11 cellular contexts compared by ENCODE assay signal in the genomic region with DNA sequence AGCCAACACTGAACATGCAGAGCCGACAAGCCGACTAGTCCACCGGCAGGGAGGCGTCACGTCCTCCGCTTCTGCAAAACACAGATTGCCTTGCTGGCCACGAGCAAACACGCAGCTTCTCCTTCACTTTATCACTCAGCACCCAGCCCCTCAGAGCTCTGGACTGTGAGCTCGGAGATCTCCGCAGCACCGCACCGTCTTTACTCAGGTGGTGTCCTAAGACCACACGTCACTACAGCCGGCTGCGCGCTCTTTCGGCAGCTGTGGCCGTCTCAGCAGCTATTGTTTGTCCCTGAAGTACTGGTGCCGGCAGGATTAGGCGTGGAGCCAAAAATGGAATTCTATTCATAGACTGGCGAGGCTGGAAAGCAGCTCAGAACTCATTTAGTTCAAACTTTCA.
A peak's percentile ranks its signal among the peaks of the same experiment; 100 is the strongest.
DNase-seq lines count a peak whose midpoint lies in the region; ATAC-seq and TF ChIP-seq lines count a peak whose summit lies in the region.
"Had no signal": no experiment of that assay in that cellular context is flagged by ENCODE, and none has a peak within 500 bp of the region (broad histone marks: within the 10 kb centered on the region; RNA-seq: fewer than 3 reads in every experiment).

No MANE protein-coding gene starts in this region.

- H3K27me3 ChIP-seq in left lung, result no peaks in the 10 kb centered on the region
- H3K27me3 ChIP-seq in suprapubic skin, result no peaks in the 10 kb centered on the region
- H3K27me3 ChIP-seq: uterus had no signal

- no peak for TF ChIP-seq EP300 in suprapubic skin (IDR thresholded peaks at IDR 0.05)

- no peaks in the 10 kb centered on the region for H3K4me1 Mint-ChIP-seq in activated CD8-positive, alpha-beta memory T cell treated with anti-CD3 and anti-CD28 coated beads, Interleukin-2, amount 10 ng/mL, durations not matched to agents 7 days and 5 days

- H3K9me3 ChIP-seq in left lung (no peaks in the 10 kb centered on the region), suprapubic skin (no peaks in the 10 kb centered on the region)
- H3K9me3 ChIP-seq: uterus had no signal

- DNase-seq in NCI-H1105 (lab: John Stamatoyannopoulos, UW) (peak; percentile 72), cerebellum (ENCODE audit: low spot score) (peak; percentile 31), left lung (no peak), suprapubic skin (ENCODE audit: low spot score in 2 of 2) (no peak), GM19240 (ENCODE audit: insufficient read length, low spot score) (no peak)
- no peak for DNase-seq in activated CD8-positive, alpha-beta memory T cell treated with anti-CD3 and anti-CD28 coated beads, Interleukin-2, amount 10 ng/mL, durations not matched to agents 7 days and 5 days
- no peak for DNase-seq in stimulated activated CD4-positive, alpha-beta T cell treated with anti-CD3 and anti-CD28 coated beads, Interleukin-2, amount 100 ng/mL, for 48 hours
- DNase-seq: endodermal cell, NCI-H1436, uterus had no signal

- no peaks in the 10 kb centered on the region for H3K9me3 Mint-ChIP-seq in activated CD8-positive, alpha-beta memory T cell treated with anti-CD3 and anti-CD28 coated beads, Interleukin-2, amount 10 ng/mL, durations not matched to agents 7 days and 5 days (ENCODE audit: low read depth)
- H3K9me3 Mint-ChIP-seq: endodermal cell had no signal

- no peaks in the 10 kb centered on the region for H3K4me1 ChIP-seq in left lung
- no peaks in the 10 kb centered on the region for H3K4me1 ChIP-seq in suprapubic skin
- H3K4me1 ChIP-seq: uterus had no signal

- TF ChIP-seq CTCF in left lung (IDR thresholded peaks at IDR 0.05) (no peak), suprapubic skin (IDR thresholded peaks at IDR 0.05) (no peak)

- intact Hi-C loops in left lung (cut with DNase I), result no loop called here

- 83% methylated on average over 21 of the region's 21 CpGs for WGBS in suprapubic skin

- no peak overlapping the region for H3K4me3 Mint-ChIP-seq in activated CD8-positive, alpha-beta memory T cell treated with anti-CD3 and anti-CD28 coated beads, Interleukin-2, amount 10 ng/mL, durations not matched to agents 7 days and 5 days
- H3K4me3 Mint-ChIP-seq: endodermal cell had no signal

- no peak for TF ChIP-seq POLR2A in suprapubic skin (IDR thresholded peaks at IDR 0.05)

- CTCF ChIA-PET in activated CD8-positive, alpha-beta memory T cell treated with anti-CD3 and anti-CD28 coated beads, Interleukin-2, amount 10 ng/mL, durations not matched to agents 7 days and 5 days (lab: Charles Lee), result no interaction called here

- H3K4me3 ChIP-seq in left lung (no peak overlapping the region), suprapubic skin (peak overlapping the region; percentile 16)
- H3K4me3 ChIP-seq: uterus had no signal

- no peaks in the 10 kb centered on the region for H3K27me3 Mint-ChIP-seq in activated CD8-positive, alpha-beta memory T cell treated with anti-CD3 and anti-CD28 coated beads, Interleukin-2, amount 10 ng/mL, durations not matched to agents 7 days and 5 days

- H3K27ac ChIP-seq in left lung (no peak overlapping the region), suprapubic skin (no peak overlapping the region)
- H3K27ac ChIP-seq: uterus had no signal

- peak; percentile 56 for ATAC-seq in left lung
- ATAC-seq in activated CD8-positive, alpha-beta memory T cell treated with anti-CD3 and anti-CD28 coated beads, Interleukin-2, amount 10 ng/mL, durations not matched to agents 7 days and 5 days, result no peak
- no peak for ATAC-seq in GM18498 (IDR thresholded peaks at IDR 0.05; ENCODE audit: unreplicated experiment)

- H3K36me3 ChIP-seq in left lung (no peaks in the 10 kb centered on the region), suprapubic skin (peaks cover 2% of the 10 kb centered on the region)
- H3K36me3 ChIP-seq: uterus had no signal

- H3K36me3 Mint-ChIP-seq in activated CD8-positive, alpha-beta memory T cell treated with anti-CD3 and anti-CD28 coated beads, Interleukin-2, amount 10 ng/mL, durations not matched to agents 7 days and 5 days, result no peaks in the 10 kb centered on the region

- no peak overlapping the region for H3K27ac Mint-ChIP-seq in activated CD8-positive, alpha-beta memory T cell treated with anti-CD3 and anti-CD28 coated beads, Interleukin-2, amount 10 ng/mL, durations not matched to agents 7 days and 5 days
- H3K27ac Mint-ChIP-seq: endodermal cell had no signal

Comparison
In these comparisons a context has a peak if more than half of its experiments do, and no peak if none do; other contexts are left out.
1. DNase-seq: peak in NCI-H1105 (single experiment) and cerebellum (single experiment); none in left lung (0 of 2), suprapubic skin (0 of 2), activated CD8-positive, alpha-beta memory T cell treated with anti-CD3 and anti-CD28 coated beads, Interleukin-2, amount 10 ng/mL, durations not matched to agents 7 days and 5 days (single experiment), GM19240 (single experiment) and stimulated activated CD4-positive, alpha-beta T cell treated with anti-CD3 and anti-CD28 coated beads, Interleukin-2, amount 100 ng/mL, for 48 hours (0 of 2).